Comparison of ENCODE assay signal across 10 cellular contexts in genomic region chr16:54287758-54288591, GRCh38. TPM values are rescaled to one million over a fixed set of nuclear protein-coding genes. Genes with fewer than 3 reads are reported as not detected.
A peak's percentile ranks its signal among the peaks of the same experiment; 100 is the strongest.
DNase-seq lines count a peak whose midpoint lies in the region; ATAC-seq and TF ChIP-seq lines count a peak whose summit lies in the region.
"Had no signal": no experiment of that assay in that cellular context is flagged by ENCODE, and none has a peak within 500 bp of the region (broad histone marks: within the 10 kb centered on the region; RNA-seq: fewer than 3 reads in every experiment).

No MANE protein-coding gene starts in this region.

- ATAC-seq in DND-41 (ENCODE audit: insufficient read depth, low read depth), result no peak
- no peak for ATAC-seq in HG02588 (IDR thresholded peaks at IDR 0.05; ENCODE audit: unreplicated experiment)

- H3K79me2 ChIP-seq in DND-41 (ENCODE audit: insufficient read depth, low read length), result peaks cover 54% of the 10 kb centered on the region

- H3K27me3 Mint-ChIP-seq in glutamatergic neuron (ENCODE audit: unreplicated experiment), result peaks cover 42% of the 10 kb centered on the region

- H3K36me3 ChIP-seq in DND-41 (ENCODE audit: insufficient read depth, low read length) (peaks cover 29% of the 10 kb centered on the region), SJCRH30 (peaks cover 8% of the 10 kb centered on the region), prostate gland (peaks cover 0 to 6% of the 10 kb centered on the region in 2 donors)
- H3K36me3 ChIP-seq: adrenal gland had no signal

- DNase-seq in DND-41 (no peak), SJCRH30 (no peak), glutamatergic neuron (peak; percentile 31), prostate gland (ENCODE audit: low spot score) (no peak), NAMALWA (ENCODE audit: low spot score) (no peak), HPDE6-E6E7 (ENCODE audit: extremely low spot score) (no peak), HCEC 1CT (no peak)
- DNase-seq: KG1 had no signal

- peaks cover 25% of the 10 kb centered on the region for H4K20me1 ChIP-seq in DND-41 (ENCODE audit: insufficient read depth, low read length)

- no peaks in the 10 kb centered on the region for H3K27me3 ChIP-seq in DND-41 (ENCODE audit: insufficient read depth, low read length, poor library complexity)
- H3K27me3 ChIP-seq in SJCRH30, result no peaks in the 10 kb centered on the region
- no peaks in the 10 kb centered on the region for H3K27me3 ChIP-seq in prostate gland (replicated peaks; ENCODE audit: insufficient read depth)

- intact Hi-C loops in prostate gland (cut with DNase I), result loop anchor here (10.0 kb wide), 1 partner anchor 373 kb away; no protein-coding TSS in a partner anchor

- H3K9ac ChIP-seq in DND-41 (ENCODE audit: low read depth, low read length), result peak overlapping the region; percentile 99

- WGBS in prostate gland, result 50% methylated on average over 48 of the region's 48 CpGs

- H3K27ac Mint-ChIP-seq in glutamatergic neuron (ENCODE audit: unreplicated experiment), result no peak overlapping the region

- H3K4me1 Mint-ChIP-seq in glutamatergic neuron (ENCODE audit: low read depth, unreplicated experiment), result peaks cover 18% of the 10 kb centered on the region

- H3K9me3 ChIP-seq in DND-41 (ENCODE audit: insufficient read depth, low read length, severe bottlenecking) (no peaks in the 10 kb centered on the region), SJCRH30 (replicated peaks) (no peaks in the 10 kb centered on the region), prostate gland (no peaks in the 10 kb centered on the region)
- H3K9me3 ChIP-seq: adrenal gland had no signal

- no peaks in the 10 kb centered on the region for H3K36me3 Mint-ChIP-seq in glutamatergic neuron (ENCODE audit: unreplicated experiment)

- peak overlapping the region; percentile 64; the same call in 1 of the 2 replicates for H3K27ac ChIP-seq in DND-41 (ENCODE audit: low read length)
- peak overlapping the region; percentile 91; the same call in 1 of the 2 replicates for H3K27ac ChIP-seq in SJCRH30
- H3K27ac ChIP-seq in prostate gland, result peak overlapping the region; percentile 97 to 98

- no peak overlapping the region for H2AFZ ChIP-seq in DND-41 (ENCODE audit: low read depth, low read length)

- peak overlapping the region; percentile 75 for H3K4me2 ChIP-seq in DND-41 (ENCODE audit: insufficient read depth, low read length)

- peaks cover 48% of the 10 kb centered on the region for H3K4me1 ChIP-seq in DND-41 (ENCODE audit: insufficient read depth, low read length)
- H3K4me1 ChIP-seq in SJCRH30, result no peaks in the 10 kb centered on the region
- no peaks in the 10 kb centered on the region for H3K4me1 ChIP-seq in prostate gland (replicated peaks)

- H3K4me3 Mint-ChIP-seq in glutamatergic neuron (ENCODE audit: unreplicated experiment), result peak overlapping the region; percentile 69

- TF ChIP-seq CTCF in DND-41 (IDR thresholded peaks at IDR 0.05; ENCODE audit: borderline replicate concordance, extremely low read depth, low read length, poor library complexity, severe bottlenecking) (no peak), glutamatergic neuron (IDR thresholded peaks at IDR 0.05; ENCODE audit: partially characterized antibody, unreplicated experiment) (no peak), prostate gland (IDR thresholded peaks at IDR 0.05) (no peak)

- H3K4me3 ChIP-seq in DND-41 (ENCODE audit: low read depth in 1 of 2, low read length in 2 of 2) (peak overlapping the region in 1 of 2 experiments; percentile 71; a peak in 2 of 4 replicates), SJCRH30 (peak overlapping the region; percentile 65), prostate gland (peak overlapping the region; percentile 54 to 87)

- H3K9me3 Mint-ChIP-seq in glutamatergic neuron (ENCODE audit: unreplicated experiment), result peaks cover 21% of the 10 kb centered on the region

- TF ChIP-seq POLR2A in prostate gland (IDR thresholded peaks at IDR 0.05), result no peak

RNA-seq across cellular contexts. Expression of gene IRX3, which starts 1.4 kb away (rescaled TPM):
- 14.1 and 18.2 TPM in 2 replicates for total RNA-seq in SJCRH30 (2014; rRNA removed; shearing (Covaris generic))
- total RNA-seq in glutamatergic neuron (ENCODE audit: unreplicated experiment), result 13.0 TPM
- total RNA-seq in prostate gland, result 10 to 100 TPM; 33.2 to 95.1 TPM
